In the genomic region with DNA sequence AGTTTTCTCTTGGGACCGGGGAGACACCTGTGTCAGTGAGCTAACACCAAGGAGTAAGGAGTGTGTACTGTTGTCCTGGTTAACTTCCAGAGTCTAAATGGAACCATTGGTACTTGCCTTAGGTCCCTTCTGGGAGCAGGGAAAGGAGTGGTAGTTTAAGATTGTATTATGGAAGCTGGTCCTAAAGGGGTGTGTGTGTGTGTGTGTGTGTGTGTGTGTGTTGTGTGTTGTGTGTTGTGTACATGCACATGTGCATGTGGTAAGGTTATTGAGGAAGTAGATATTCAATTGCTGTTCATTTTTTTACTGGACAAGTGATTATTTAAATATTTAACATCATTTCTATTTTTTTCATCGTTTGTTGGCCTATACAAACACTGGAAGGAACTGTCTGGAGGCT, we compare ENCODE assay signal across 13 cellular contexts. TPM values are rescaled to one million over a fixed set of nuclear protein-coding genes. Genes with fewer than 3 reads are reported as not detected.
DNase-seq lines count a peak whose midpoint lies in the region; ATAC-seq and TF ChIP-seq lines count a peak whose summit lies in the region.
"Had no signal": no experiment of that assay in that cellular context is flagged by ENCODE, and none has a peak within 500 bp of the region (broad histone marks: within the 10 kb centered on the region; RNA-seq: fewer than 3 reads in every experiment).

No MANE protein-coding gene starts in this region.

- H3K4me3 Mint-ChIP-seq in MCF 10A (ENCODE audit: unreplicated experiment), result peak overlapping the region; percentile 95

- POLR2A ChIA-PET in MCF 10A (lab: Yijun Ruan, JAX), result interaction anchor here (0.6 to 3.0 kb wide), 4 partner anchors 9 to 179 kb away, joined by 3 to 10 read pairs (median 5); no protein-coding TSS in a partner anchor
- POLR2A ChIA-PET in OCI-LY7 (lab: Charles Lee), result interaction anchor here (0.5 to 1.4 kb wide), 7 partner anchors 15 to 296 kb away, joined by 3 to 5 read pairs (median 3); no protein-coding TSS in a partner anchor

- H3K36me3 ChIP-seq in breast epithelium, result no peaks in the 10 kb centered on the region
- no peaks in the 10 kb centered on the region for H3K36me3 ChIP-seq in OCI-LY7 (ENCODE audit: insufficient read depth, low read length)
- no peaks in the 10 kb centered on the region for H3K36me3 ChIP-seq in upper lobe of right lung

- H3K79me2 ChIP-seq in OCI-LY7 (ENCODE audit: insufficient read depth, low read depth, low read length), result peaks cover 30% of the 10 kb centered on the region; the same call in 1 of the 2 replicates

- no peaks in the 10 kb centered on the region for H3K27me3 ChIP-seq in breast epithelium
- H3K27me3 ChIP-seq in upper lobe of right lung, result no peaks in the 10 kb centered on the region

- CTCF ChIA-PET in MCF 10A (lab: Yijun Ruan, JAX) (interaction anchor here (0.9 to 2.0 kb wide), 6 partner anchors 19 to 542 kb away, joined by 3 to 6 read pairs (median 4); no protein-coding TSS in a partner anchor), OCI-LY7 (lab: Charles Lee; ENCODE audit: unreplicated experiment) (no interaction called here)

- H3K9me3 ChIP-seq in breast epithelium (no peaks in the 10 kb centered on the region), OCI-LY7 (ENCODE audit: low read length) (no peaks in the 10 kb centered on the region), upper lobe of right lung (no peaks in the 10 kb centered on the region)

- peak overlapping the region; percentile 98 for H3K27ac Mint-ChIP-seq in MCF 10A (ENCODE audit: low read depth, unreplicated experiment)

- BruUV-seq in MCF 10A (replicated peaks; lab: Mats Ljungman, UMichigan) (no TSS peak), OCI-LY7 (replicated peaks; lab: Mats Ljungman, UMichigan) (no TSS peak)

- intact Hi-C loops in MCF 10A (cut with micrococcal nuclease), result loop anchor here (5.0 to 10.0 kb wide), 3 partner anchors 178 to 358 kb away; no protein-coding TSS in a partner anchor
- intact Hi-C loops in breast epithelium (cut with DNase I; ENCODE audit: low total_unique reads), result no loop called here
- intact Hi-C loops in OCI-LY7 (cut with micrococcal nuclease; ENCODE audit: unreplicated experiment), result loop anchor here (5.0 kb wide), 3 partner anchors 224 to 298 kb away; no protein-coding TSS in a partner anchor
- intact Hi-C loops in upper lobe of right lung (cut with DNase I), result no loop called here

- H2AFZ ChIP-seq in OCI-LY7 (ENCODE audit: low read length), result no peak overlapping the region

- H3K4me2 ChIP-seq in OCI-LY7 (ENCODE audit: low read length), result peak overlapping the region; percentile 87

- no peaks in the 10 kb centered on the region for H3K9me2 ChIP-seq in OCI-LY7 (ENCODE audit: insufficient read depth, low read length)

- H3K27me3 Mint-ChIP-seq in MCF 10A (ENCODE audit: insufficient read depth, unreplicated experiment), result no peaks in the 10 kb centered on the region

- H3K27ac ChIP-seq in breast epithelium, result no peak overlapping the region
- H3K27ac ChIP-seq in OCI-LY7 (ENCODE audit: low read depth, low read length, poor library complexity, severe bottlenecking), result no peak overlapping the region
- no peak overlapping the region for H3K27ac ChIP-seq in upper lobe of right lung
- H3K27ac ChIP-seq: HL-60 had no signal

- DNase-seq in MCF 10A (ENCODE audit: unreplicated experiment), result no peak
- DNase-seq in breast epithelium (ENCODE audit: low spot score in 2 of 2), result no peak
- DNase-seq in OCI-LY7 (ENCODE audit: low spot score), result peak; percentile 16
- no peak for DNase-seq in fibroblast of pulmonary artery (ENCODE audit: low read depth)
- no peak for DNase-seq in upper lobe of right lung
- no peak for DNase-seq in activated CD4-positive, CD25-positive, alpha-beta regulatory T cell treated with anti-CD3 and anti-CD28 coated beads, Interleukin-2, amount 50 U/mL, for 72 hours
- no peak for DNase-seq in stimulated activated CD4-positive, alpha-beta T cell treated with anti-CD3 and anti-CD28 coated beads, Interleukin-15, amount 100 ng/mL, for 24 hours
- DNase-seq: activated CD4-positive, alpha-beta T cell treated with anti-CD3 and anti-CD28 coated beads for 1 hour; C1 segment of cervical spinal cord; NCI-H187 had no signal

- H3K9me3 Mint-ChIP-seq in MCF 10A (ENCODE audit: unreplicated experiment), result no peaks in the 10 kb centered on the region

- ATAC-seq in upper lobe of right lung (no peak), GM18870 (IDR thresholded peaks at IDR 0.05; ENCODE audit: unreplicated experiment) (no peak)
- ATAC-seq: esophagus mucosa had no signal

- H4K20me1 ChIP-seq in OCI-LY7 (ENCODE audit: insufficient read depth, low read length), result no peaks in the 10 kb centered on the region

- H3K4me1 ChIP-seq in breast epithelium (peaks cover 0 to 7% of the 10 kb centered on the region in 2 donors), OCI-LY7 (ENCODE audit: insufficient read depth, low read length, poor library complexity, severe bottlenecking) (peaks cover 29% of the 10 kb centered on the region), upper lobe of right lung (peaks cover 15% of the 10 kb centered on the region)

- TF ChIP-seq POLR2A in breast epithelium (IDR thresholded peaks at IDR 0.05), result no peak

- H3K36me3 Mint-ChIP-seq in MCF 10A (ENCODE audit: insufficient read depth, unreplicated experiment), result peaks cover 6% of the 10 kb centered on the region

- H3K4me3 ChIP-seq in breast epithelium (no peak overlapping the region), OCI-LY7 (ENCODE audit: low read depth, low read length, poor library complexity, severe bottlenecking) (peak overlapping the region; percentile 82), fibroblast of pulmonary artery (replicated peaks; ENCODE audit: low read depth, low read length) (peak overlapping the region; percentile 95), upper lobe of right lung (peak overlapping the region; percentile 79)

- H3K4me1 Mint-ChIP-seq in MCF 10A (ENCODE audit: insufficient read depth, unreplicated experiment), result peaks cover 30% of the 10 kb centered on the region

- no peak for TF ChIP-seq CTCF in MCF 10A (IDR thresholded peaks at IDR 0.05; ENCODE audit: unreplicated experiment)
- TF ChIP-seq CTCF in breast epithelium (IDR thresholded peaks at IDR 0.05), result no peak
- no peak for TF ChIP-seq CTCF in OCI-LY7 (conservative IDR thresholded peaks at IDR 0.05; ENCODE audit: low read length)
- no peak for TF ChIP-seq CTCF in fibroblast of pulmonary artery (IDR thresholded peaks at IDR 0.05; ENCODE audit: low read length, missing control alignments)
- TF ChIP-seq CTCF in upper lobe of right lung (IDR thresholded peaks at IDR 0.05), result no peak

RNA-seq across cellular contexts. Expression of gene APLF, which starts 1.4 kb away (rescaled TPM):
- 4.0 TPM in 2 replicates for total RNA-seq in MCF 10A (2022)
- 10 to 100 TPM in 2 of 3 donors, 1 to 10 TPM in 1; 8.5 to 14.5 (median 13.4) TPM for total RNA-seq in breast epithelium
- total RNA-seq in OCI-LY7 (2014; rRNA removed; shearing (Covaris generic)), result 6.1 and 8.8 TPM in 2 replicates
- total RNA-seq in OCI-LY7 (2022), result 6.8 and 7.6 TPM in 2 replicates
- 6.8 TPM for total RNA-seq in upper lobe of right lung

RNA-seq across cellular contexts. Expression of gene FBXO48, which starts 1.7 kb away (rescaled TPM):
- total RNA-seq in MCF 10A (2022) (1.7 and 2.1 TPM in 2 replicates), breast epithelium (1 to 10 TPM in 2 of 3 donors, under 1 TPM in 1; 0.98 to 1.6 (median 1.1) TPM), OCI-LY7 (2022) (6.8 and 8.5 TPM in 2 replicates), upper lobe of right lung (1.8 TPM)
- 1.5 and 1.8 TPM in 2 replicates for total RNA-seq in OCI-LY7 (2014; rRNA removed; shearing (Covaris generic))

Comparison
In these comparisons a context has a peak if more than half of its experiments do, and no peak if none do; other contexts are left out.
1. intact Hi-C loops: an anchor here in MCF 10A (5.0 to 10.0 kb wide) and OCI-LY7 (5.0 kb wide); none called in breast epithelium and upper lobe of right lung.
2. H3K4me3 ChIP-seq: peak in OCI-LY7 (single experiment), fibroblast of pulmonary artery (single experiment) and upper lobe of right lung (single experiment); none in breast epithelium (0 of 3).